In genomic region chr20:3000852-3001523, GRCh38 we compare ENCODE assay signal across 1 cellular context.
TF ChIP-seq lines count a peak whose summit lies in the region.

No MANE protein-coding gene starts in this region.

TF ChIP-seq in K562, 482 proteins besides CTCF, POLR2A, EP300 and RAD21 (continued from another document):
- 0 out of 2 replicates have a peak, but pooled peaks have one; percentile 32 for TF ChIP-seq DEAF1 (CRISPR knock-in tag; IDR thresholded peaks at IDR 0.05)
- TF ChIP-seq CEBPB (tag; IDR thresholded peaks at IDR 0.05) = no peak
